Comparison of ENCODE assay signal across 8 cellular contexts in the genomic region with DNA sequence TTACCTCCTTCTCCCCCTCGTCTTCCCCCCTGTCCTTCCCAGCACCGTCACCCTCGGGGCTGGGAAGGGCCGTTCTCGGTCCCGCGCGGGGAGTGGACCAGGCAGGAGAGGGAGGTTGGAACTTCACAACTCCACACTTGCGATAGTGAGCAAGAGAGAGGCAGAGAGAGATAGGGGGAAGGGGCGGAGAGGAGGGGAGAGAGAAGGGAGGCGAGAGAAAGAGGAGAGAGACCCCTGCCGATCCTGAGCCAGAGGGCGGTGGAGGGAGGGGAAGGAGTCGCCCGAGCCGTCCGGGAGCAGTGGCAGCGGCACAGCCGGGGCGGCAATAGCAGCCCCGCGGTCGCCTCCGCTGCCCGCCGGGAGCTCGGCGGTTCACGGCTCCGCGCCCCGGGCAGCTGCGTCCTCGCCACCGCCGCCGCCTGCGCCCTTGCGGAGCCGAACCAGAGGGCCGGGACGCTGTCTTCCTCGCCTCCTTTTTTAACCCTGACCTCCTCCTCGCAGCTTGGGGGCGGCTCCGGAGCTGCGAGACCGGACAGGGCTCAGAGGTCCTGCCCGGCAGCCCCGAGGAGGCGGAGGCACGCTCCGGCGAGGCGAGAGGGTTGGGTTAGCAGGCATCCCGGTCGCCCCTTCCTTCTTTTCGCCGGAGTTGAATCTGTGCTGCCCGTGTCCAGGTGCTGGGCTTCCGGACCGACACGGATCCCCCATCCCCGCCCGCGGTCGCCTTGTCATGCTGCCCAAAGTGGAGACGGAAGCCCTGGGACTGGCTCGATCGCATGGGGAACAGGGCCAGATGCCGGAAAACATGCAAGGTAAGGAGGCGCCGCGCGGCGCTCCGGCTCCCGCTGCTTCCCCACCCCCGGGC. TPM values are rescaled to one million over a fixed set of nuclear protein-coding genes. Genes with fewer than 3 reads are reported as not detected.
A peak's percentile ranks its signal among the peaks of the same experiment; 100 is the strongest.
DNase-seq lines count a peak whose midpoint lies in the region; ATAC-seq and TF ChIP-seq lines count a peak whose summit lies in the region.

No MANE protein-coding gene starts in this region.

- H2AFZ ChIP-seq in GM23338: peak overlapping the region; percentile 96

- TF ChIP-seq CTCF in GM23338 (conservative IDR thresholded peaks at IDR 0.05; ENCODE audit: low read depth in 2 of 2) (no peak), endodermal cell (conservative IDR thresholded peaks at IDR 0.05) (no peak)

- H3K79me2 ChIP-seq in GM23338 (replicated peaks; ENCODE audit: insufficient read depth): peaks cover 13% of the 10 kb centered on the region; the same call in 1 of the 2 replicates

- intact Hi-C loops in sciatic nerve (cut with DNase I): no loop called here
- intact Hi-C loops in activated T-helper 2 cell treated with anti-CD3 and anti-CD28 coated beads, Interferon-gamma antibody, Interleukin-2, Interleukin-4, amounts not matched to agents 10 μg/mL and 5 μg/mL and 100 μg/mL, durations not matched to agents 14 hours and 24 hours and 36 hours (cut with micrococcal nuclease): loop anchor here (10.0 kb wide), 1 partner anchor 354 kb away; no protein-coding TSS in a partner anchor

- H3K9me3 Mint-ChIP-seq in GM23338: no peaks in the 10 kb centered on the region; the same call in 2 of the 3 replicates
- H3K9me3 Mint-ChIP-seq in endodermal cell: no peaks in the 10 kb centered on the region
- H3K9me3 Mint-ChIP-seq in activated T-helper 2 cell treated with anti-CD3 and anti-CD28 coated beads, Interferon-gamma antibody, Interleukin-2, Interleukin-4, amounts not matched to agents 10 μg/mL and 5 μg/mL and 100 μg/mL, durations not matched to agents 14 hours and 24 hours and 36 hours: no peaks in the 10 kb centered on the region

- H3K4me2 ChIP-seq in GM23338: peak overlapping the region; percentile 90

- no peak overlapping the region; the same call in none of the 3 replicates for H3K4me3 Mint-ChIP-seq in GM23338
- peak overlapping the region; percentile 63 for H3K4me3 Mint-ChIP-seq in endodermal cell
- no peak overlapping the region for H3K4me3 Mint-ChIP-seq in activated T-helper 2 cell treated with anti-CD3 and anti-CD28 coated beads, Interferon-gamma antibody, Interleukin-2, Interleukin-4, amounts not matched to agents 10 μg/mL and 5 μg/mL and 100 μg/mL, durations not matched to agents 14 hours and 24 hours and 36 hours (ENCODE audit: low read depth)

- peak; percentile 20 for ATAC-seq in GM23338
- no peak for ATAC-seq in sciatic nerve

- H3K36me3 ChIP-seq in GM23338 (ENCODE audit: insufficient read depth): no peaks in the 10 kb centered on the region
- no peaks in the 10 kb centered on the region for H3K36me3 ChIP-seq in endodermal cell (ENCODE audit: control insufficient read depth, insufficient read depth, low read length)

- H3K27me3 Mint-ChIP-seq in GM23338 (ENCODE audit: insufficient read depth, low read depth, poor library complexity) (peaks cover 48% of the 10 kb centered on the region), endodermal cell (ENCODE audit: insufficient read depth) (peaks cover 41% of the 10 kb centered on the region)
- peaks cover 44% of the 10 kb centered on the region for H3K27me3 Mint-ChIP-seq in activated T-helper 2 cell treated with anti-CD3 and anti-CD28 coated beads, Interferon-gamma antibody, Interleukin-2, Interleukin-4, amounts not matched to agents 10 μg/mL and 5 μg/mL and 100 μg/mL, durations not matched to agents 14 hours and 24 hours and 36 hours (ENCODE audit: low read depth)

- H3K27ac Mint-ChIP-seq in GM23338 (no peak overlapping the region), endodermal cell (no peak overlapping the region)
- H3K27ac Mint-ChIP-seq in activated T-helper 2 cell treated with anti-CD3 and anti-CD28 coated beads, Interferon-gamma antibody, Interleukin-2, Interleukin-4, amounts not matched to agents 10 μg/mL and 5 μg/mL and 100 μg/mL, durations not matched to agents 14 hours and 24 hours and 36 hours: no peak overlapping the region

- DNase-seq in AML-193 (lab: John Stamatoyannopoulos, UW) (peak; percentile 13 to 29), GM23338 (ENCODE audit: low spot score) (peak; percentile 85), RPMI7951 (ENCODE audit: low read depth) (peak; percentile 14), endodermal cell (peak; percentile 91), myocyte (ENCODE audit: low read depth) (peak; percentile 30), sciatic nerve (ENCODE audit: low spot score) (no peak)
- DNase-seq in activated effector memory CD4-positive, alpha-beta T cell treated with anti-CD3 and anti-CD28 coated beads, Interleukin-2, amount 50 U/mL, for 16 hours: no peak
- DNase-seq in activated T-helper 2 cell treated with anti-CD3 and anti-CD28 coated beads, Interferon-gamma antibody, Interleukin-2, Interleukin-4, amounts not matched to agents 10 μg/mL and 5 μg/mL and 100 μg/mL, durations not matched to agents 14 hours and 24 hours and 36 hours (ENCODE audit: low spot score): no peak

- H3K9me2 ChIP-seq in GM23338 (ENCODE audit: insufficient read depth): no peaks in the 10 kb centered on the region

- no peaks in the 10 kb centered on the region for H3K9me3 ChIP-seq in endodermal cell (ENCODE audit: control insufficient read depth, low read length)

- H3F3A ChIP-seq in GM23338 (replicated peaks; ENCODE audit: low read depth): peaks cover 21% of the 10 kb centered on the region

- WGBS in endodermal cell (ENCODE audit: insufficient coverage in 1 of 2, insufficient read length in 1 of 2), 2 experiments: 0% methylated on average over 7 to 79 of the region's 79 CpGs

- H3K27me3 ChIP-seq in GM23338 (ENCODE audit: insufficient read depth) (peaks cover 85% of the 10 kb centered on the region), endodermal cell (ENCODE audit: control insufficient read depth, insufficient read depth, low read length, poor library complexity, severe bottlenecking) (peaks cover 100% of the 10 kb centered on the region)

- H3K4me1 Mint-ChIP-seq in GM23338 (peaks cover 36% of the 10 kb centered on the region), endodermal cell (peaks cover 48% of the 10 kb centered on the region)
- H3K4me1 Mint-ChIP-seq in activated T-helper 2 cell treated with anti-CD3 and anti-CD28 coated beads, Interferon-gamma antibody, Interleukin-2, Interleukin-4, amounts not matched to agents 10 μg/mL and 5 μg/mL and 100 μg/mL, durations not matched to agents 14 hours and 24 hours and 36 hours (ENCODE audit: low read depth): peaks cover 8% of the 10 kb centered on the region

- H3K4me3 ChIP-seq in GM23338 (peak overlapping the region; percentile 93), endodermal cell (ENCODE audit: low read length) (peak overlapping the region; percentile 77)

- H3K36me3 Mint-ChIP-seq in GM23338 (ENCODE audit: low read depth) (no peaks in the 10 kb centered on the region; the same call in 2 of the 3 replicates), endodermal cell (ENCODE audit: low read depth) (no peaks in the 10 kb centered on the region)
- H3K36me3 Mint-ChIP-seq in activated T-helper 2 cell treated with anti-CD3 and anti-CD28 coated beads, Interferon-gamma antibody, Interleukin-2, Interleukin-4, amounts not matched to agents 10 μg/mL and 5 μg/mL and 100 μg/mL, durations not matched to agents 14 hours and 24 hours and 36 hours (ENCODE audit: low read depth): no peaks in the 10 kb centered on the region

- no peaks in the 10 kb centered on the region for H4K20me1 ChIP-seq in GM23338 (replicated peaks; ENCODE audit: insufficient read depth)

- no peak overlapping the region for H3K9ac ChIP-seq in endodermal cell (ENCODE audit: extremely low read depth, low read length, poor library complexity, severe bottlenecking)

- H3K4me1 ChIP-seq in GM23338 (ENCODE audit: insufficient read depth) (peaks cover 37% of the 10 kb centered on the region), endodermal cell (ENCODE audit: control insufficient read depth, insufficient read depth, low read length) (peaks cover 10% of the 10 kb centered on the region)

- peak overlapping the region; percentile 93; the same call in 1 of the 2 replicates for H3K27ac ChIP-seq in GM23338 (ENCODE audit: low read depth)
- no peak overlapping the region for H3K27ac ChIP-seq in endodermal cell (ENCODE audit: low read depth, low read length)

TF ChIP-seq in GM23338, 12 proteins besides CTCF, POLR2A, EP300 and RAD21:
- TF ChIP-seq ZNF114 (CRISPR knock-in tag; IDR thresholded peaks at IDR 0.05) (0 out of 2 replicates have a peak, but pooled peaks have one; percentile 81), CREB1 (CRISPR knock-in tag; IDR thresholded peaks at IDR 0.05; ENCODE audit: low read depth) (no peak)

RNA-seq across cellular contexts. Expression of a gene that starts 11.7 kb away (rescaled TPM):
- total RNA-seq in GM23338 (2014; rRNA removed; shearing (Covaris generic)): 8.8 and 13.1 TPM in 2 replicates
- polyA plus RNA-seq in GM23338 (2016; fragmentation: Nextera tagmentation; extraction: Ambion mirVana): 4.4 and 4.5 TPM in 2 replicates
- total RNA-seq in RPMI7951 (2014; rRNA removed; shearing (Covaris generic)): 0.12 and 0.29 TPM in 2 replicates
- total RNA-seq in endodermal cell (1 to 10 TPM in 1 of 2 donors, under 1 TPM in 1; 0.62 to 1.7 TPM), myocyte (not detected in 2 replicates), sciatic nerve (6.9 TPM)
- 0.36 TPM for polyA plus RNA-seq in endodermal cell (2013, experiment 1 of 2)
- 0.21 TPM for polyA plus RNA-seq in endodermal cell (2013, experiment 2 of 2)
- polyA plus RNA-seq in myocyte (2012): not detected
- total RNA-seq in activated T-helper 2 cell treated with anti-CD3 and anti-CD28 coated beads, Interferon-gamma antibody, Interleukin-2, Interleukin-4, amounts not matched to agents 10 μg/mL and 5 μg/mL and 100 μg/mL, durations not matched to agents 14 hours and 24 hours and 36 hours: not detected in 2 replicates

Comparison
In these comparisons a context has a peak if more than half of its experiments do, and no peak if none do; other contexts are left out.
1. DNase-seq: peak in AML-193 (2 of 2), GM23338 (single experiment), RPMI7951 (single experiment), endodermal cell (single experiment) and myocyte (single experiment); none in activated effector memory CD4-positive, alpha-beta T cell treated with anti-CD3 and anti-CD28 coated beads, Interleukin-2, amount 50 U/mL, for 16 hours (single experiment), sciatic nerve (single experiment) and activated T-helper 2 cell treated with anti-CD3 and anti-CD28 coated beads, Interferon-gamma antibody, Interleukin-2, Interleukin-4, amounts not matched to agents 10 μg/mL and 5 μg/mL and 100 μg/mL, durations not matched to agents 14 hours and 24 hours and 36 hours (single experiment).